ENCODE assay signal across 1 cellular context in genomic region chr19:38675611-38676010, GRCh38.
TF ChIP-seq lines count a peak whose summit lies in the region.

No MANE protein-coding gene starts in this region.

TF ChIP-seq in endothelial cell of umbilical vein, 7 proteins besides CTCF, POLR2A, EP300 and RAD21 (continued from another document):
- TF ChIP-seq EZH2 (IDR thresholded peaks at IDR 0.05; ENCODE audit: borderline replicate concordance, low read depth, low read length, severe bottlenecking) (no peak), POLR2AphosphoS5 (IDR thresholded peaks at IDR 0.05; ENCODE audit: insufficient read depth, low read depth, low read length) (no peak), JUN (IDR thresholded peaks at IDR 0.05; ENCODE audit: borderline replicate concordance, insufficient read depth, insufficient read length, low read depth) (no peak), MAX (IDR thresholded peaks at IDR 0.05; ENCODE audit: insufficient read depth, insufficient read length) (no peak), GATA2 (IDR thresholded peaks at IDR 0.05; ENCODE audit: insufficient read depth, insufficient read length, low read depth, low read length) (no peak)
